Comparison of ENCODE assay signal across 9 cellular contexts in the genomic region with DNA sequence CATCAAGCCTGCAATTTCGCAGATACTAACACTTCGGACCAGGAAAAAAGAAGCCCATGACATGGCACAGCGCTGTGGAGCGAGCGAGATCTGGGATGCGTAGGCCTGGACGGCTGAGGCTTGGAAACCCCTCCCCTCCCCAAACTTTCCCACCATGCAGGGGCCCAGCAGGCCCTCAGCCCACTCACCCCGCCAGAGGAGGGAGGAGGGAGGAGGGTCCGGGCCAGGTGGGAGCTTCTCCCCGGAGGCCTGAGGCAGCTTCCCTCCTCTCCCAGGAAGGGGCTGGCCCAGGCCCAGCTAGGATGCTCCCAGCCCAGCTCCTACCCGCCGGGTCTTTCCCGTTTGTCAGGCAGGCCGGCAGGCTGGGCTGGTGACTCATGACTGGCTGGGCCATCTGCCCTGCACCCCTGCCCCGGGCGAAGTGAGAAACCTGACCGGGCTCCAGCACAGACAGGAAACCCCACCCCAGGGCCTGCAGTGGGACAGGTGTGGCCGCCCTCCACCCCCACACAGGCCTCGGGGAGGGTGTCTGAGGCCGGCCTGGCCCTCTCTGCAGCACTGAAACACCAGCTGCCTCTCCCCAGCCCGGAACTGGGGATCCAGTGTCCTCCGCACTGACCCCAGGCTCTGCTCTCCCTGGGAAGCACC. TPM values are rescaled to one million over a fixed set of nuclear protein-coding genes. Genes with fewer than 3 reads are reported as not detected.
DNase-seq lines count a peak whose midpoint lies in the region; ATAC-seq and TF ChIP-seq lines count a peak whose summit lies in the region.
"Had no signal": no experiment of that assay in that cellular context is flagged by ENCODE, and none has a peak within 500 bp of the region (broad histone marks: within the 10 kb centered on the region; RNA-seq: fewer than 3 reads in every experiment).

No MANE protein-coding gene starts in this region.

- H3K27ac ChIP-seq in 22Rv1 = peak overlapping the region; percentile 79
- H3K27ac ChIP-seq in HCT116 (ENCODE audit: low read depth, low read length) = peak overlapping the region; percentile 88
- no peak overlapping the region for H3K27ac ChIP-seq in CD8-positive, alpha-beta T cell (ENCODE audit: low read depth, low read length)

- peak overlapping the region; percentile 17 for H3K4me3 Mint-ChIP-seq in neural crest cell
- H3K4me3 Mint-ChIP-seq in CD8-positive, alpha-beta T cell = no peak overlapping the region
- H3K4me3 Mint-ChIP-seq: activated naive CD4-positive, alpha-beta T cell treated with anti-CD3 and anti-CD28 coated beads, Interleukin-2, amount 50 U/mL, for 24 hours had no signal

- no peaks in the 10 kb centered on the region for H3K36me3 ChIP-seq in HCT116 (ENCODE audit: control insufficient read depth in 1 of 2, insufficient read depth in 2 of 2, low read length in 2 of 2)
- no peaks in the 10 kb centered on the region for H3K36me3 ChIP-seq in CD8-positive, alpha-beta T cell (ENCODE audit: insufficient read depth, low read length)

- peak; percentile 71 for TF ChIP-seq POLR2A in HCT116 (IDR thresholded peaks at IDR 0.05; ENCODE audit: borderline replicate concordance, extremely low read depth, insufficient read depth, insufficient read length)

- H3K4me1 Mint-ChIP-seq in neural crest cell = peaks cover 10% of the 10 kb centered on the region
- peaks cover 3% of the 10 kb centered on the region for H3K4me1 Mint-ChIP-seq in CD8-positive, alpha-beta T cell (ENCODE audit: low read depth)
- H3K4me1 Mint-ChIP-seq: activated naive CD4-positive, alpha-beta T cell treated with anti-CD3 and anti-CD28 coated beads, Interleukin-2, amount 50 U/mL, for 24 hours had no signal

- POLR2A ChIA-PET in HCT116 (lab: Charles Lee) = interaction anchor here (0.6 to 2.2 kb wide), 16 partner anchors 16 to 189 kb away, joined by 3 to 11 read pairs (median 4); partner anchors contain the start of genes ACTG1, BAHCC1 and SLC38A10
- POLR2A ChIA-PET in CD8-positive, alpha-beta T cell (lab: Charles Lee) = no interaction called here

- no peaks in the 10 kb centered on the region for H3K36me3 Mint-ChIP-seq in neural crest cell (ENCODE audit: low read depth)
- H3K36me3 Mint-ChIP-seq in CD8-positive, alpha-beta T cell = no peaks in the 10 kb centered on the region
- H3K36me3 Mint-ChIP-seq: activated naive CD4-positive, alpha-beta T cell treated with anti-CD3 and anti-CD28 coated beads, Interleukin-2, amount 50 U/mL, for 24 hours had no signal

- no peaks in the 10 kb centered on the region for H3K9me3 ChIP-seq in HCT116 (ENCODE audit: control insufficient read depth in 1 of 2, insufficient read depth in 1 of 2, low read depth in 1 of 2, low read length in 2 of 2)
- H3K9me3 ChIP-seq in CD8-positive, alpha-beta T cell (ENCODE audit: low read length) = no peaks in the 10 kb centered on the region

- BruUV-seq in HCT116 (replicated peaks; lab: Mats Ljungman, UMichigan) = no TSS peak

- H3K27me3 ChIP-seq in HCT116 (ENCODE audit: insufficient read depth, low read length) = no peaks in the 10 kb centered on the region
- H3K27me3 ChIP-seq in CD8-positive, alpha-beta T cell (ENCODE audit: insufficient read depth, low read length) = no peaks in the 10 kb centered on the region

- peak overlapping the region; percentile 67 for H3K9ac ChIP-seq in HCT116 (ENCODE audit: low read length)

- H3K9me2 ChIP-seq in HCT116 (ENCODE audit: insufficient read depth) = no peaks in the 10 kb centered on the region

- peak overlapping the region; percentile 95 for H3K4me2 ChIP-seq in HCT116 (ENCODE audit: low read length)

- peak; percentile 91 for DNase-seq in HCT116 (ENCODE audit: low read depth, low spot score)
- peak; percentile 93 for DNase-seq in RPMI8226
- DNase-seq in fibroblast of gingiva (ENCODE audit: low read depth) = peak; percentile 81
- no peak for DNase-seq in neural crest cell (ENCODE audit: low read depth, low spot score)
- DNase-seq in CD8-positive, alpha-beta T cell = no peak
- DNase-seq in amygdala (lab: John Stamatoyannopoulos, UW) = no peak

- RAD21 ChIA-PET in HCT116 (lab: Charles Lee; ENCODE audit: low non-redundant PET in 1 of 2, low total read pairs in 2 of 2, uncharacterized antibody in 2 of 2, unreplicated experiment in 2 of 2) = interaction anchor here (0.6 to 1.5 kb wide), 5 partner anchors 20 to 100 kb away, joined by 3 to 6 read pairs (median 4); no protein-coding TSS in a partner anchor

- TF ChIP-seq CTCF in 22Rv1 (IDR thresholded peaks at IDR 0.05) = no peak
- no peak for TF ChIP-seq CTCF in HCT116 (IDR thresholded peaks at IDR 0.05 in 2 of 3, conservative IDR thresholded peaks at IDR 0.05 in 1 of 3; ENCODE audit: borderline replicate concordance in 1 of 3, insufficient read depth in 1 of 3, low read depth in 2 of 3, low read length in 2 of 3)
- TF ChIP-seq CTCF in neural crest cell (conservative IDR thresholded peaks at IDR 0.05) = no peak
- TF ChIP-seq CTCF in CD8-positive, alpha-beta T cell (IDR thresholded peaks at IDR 0.05) = no peak

- intact Hi-C loops in HCT116 (cut with micrococcal nuclease) = no loop called here
- intact Hi-C loops in CD8-positive, alpha-beta T cell (cut with DNase I, micrococcal nuclease) = no loop called here

- no peak overlapping the region for H2AFZ ChIP-seq in HCT116 (ENCODE audit: low read depth, low read length, poor library complexity, severe bottlenecking)

- ATAC-seq in HCT116 = peak; percentile 86
- no peak for ATAC-seq in GM19324 (IDR thresholded peaks at IDR 0.05; ENCODE audit: low FRiP score, unreplicated experiment)
- no peak for ATAC-seq in CD8-positive, alpha-beta T cell

- TF ChIP-seq RAD21 in HCT116 (IDR thresholded peaks at IDR 0.05; ENCODE audit: low read depth) = no peak

- H3K27me3 Mint-ChIP-seq in neural crest cell (ENCODE audit: low read depth) = peaks cover 5% of the 10 kb centered on the region
- H3K27me3 Mint-ChIP-seq in CD8-positive, alpha-beta T cell (ENCODE audit: low read depth) = peaks cover 10% of the 10 kb centered on the region
- H3K27me3 Mint-ChIP-seq: activated naive CD4-positive, alpha-beta T cell treated with anti-CD3 and anti-CD28 coated beads, Interleukin-2, amount 50 U/mL, for 24 hours had no signal

- peaks cover 46 to 55% of the 10 kb centered on the region in 2 experiments for H3K4me1 ChIP-seq in HCT116 (ENCODE audit: control insufficient read depth in 1 of 2, insufficient read depth in 2 of 2, low read length in 2 of 2)
- H3K4me1 ChIP-seq in CD8-positive, alpha-beta T cell (ENCODE audit: insufficient read depth, low read length) = no peaks in the 10 kb centered on the region

- CTCF ChIA-PET in HCT116 (lab: Charles Lee) = interaction anchor here (1.0 to 1.9 kb wide), 8 partner anchors 9 to 156 kb away, joined by 3 to 7 read pairs (median 5); partner anchors contain the start of gene BAHCC1
- CTCF ChIA-PET in CD8-positive, alpha-beta T cell (lab: Charles Lee) = no interaction called here

- H3K27ac Mint-ChIP-seq in neural crest cell (ENCODE audit: unreplicated experiment) = no peak overlapping the region
- no peak overlapping the region for H3K27ac Mint-ChIP-seq in CD8-positive, alpha-beta T cell
- H3K27ac Mint-ChIP-seq: activated naive CD4-positive, alpha-beta T cell treated with anti-CD3 and anti-CD28 coated beads, Interleukin-2, amount 50 U/mL, for 24 hours had no signal

- peak overlapping the region; percentile 48 to 55 for H3K4me3 ChIP-seq in HCT116 (replicated peaks in 1 of 2; ENCODE audit: low read depth in 1 of 2, low read length in 2 of 2)
- H3K4me3 ChIP-seq in CD8-positive, alpha-beta T cell (ENCODE audit: low read depth, low read length) = no peak overlapping the region

- H3K79me2 ChIP-seq in HCT116 (ENCODE audit: insufficient read depth, low read length) = no peaks in the 10 kb centered on the region

- H3K9me3 Mint-ChIP-seq in neural crest cell = no peaks in the 10 kb centered on the region
- H3K9me3 Mint-ChIP-seq in CD8-positive, alpha-beta T cell = no peaks in the 10 kb centered on the region
- H3K9me3 Mint-ChIP-seq: activated naive CD4-positive, alpha-beta T cell treated with anti-CD3 and anti-CD28 coated beads, Interleukin-2, amount 50 U/mL, for 24 hours had no signal

- no peaks in the 10 kb centered on the region for H4K20me1 ChIP-seq in HCT116 (ENCODE audit: insufficient read depth)

TF ChIP-seq in HCT116, 20 proteins besides CTCF, POLR2A, EP300 and RAD21:
- TF ChIP-seq TCF7L2 (IDR thresholded peaks at IDR 0.05; ENCODE audit: borderline replicate concordance, extremely low read depth, insufficient read depth, insufficient read length) (peak; percentile 60), ATF3 (IDR thresholded peaks at IDR 0.05) (no peak), CBX3 (IDR thresholded peaks at IDR 0.05; ENCODE audit: low read depth) (no peak), POLR2AphosphoS5 (IDR thresholded peaks at IDR 0.05; ENCODE audit: low read depth, low read length) (peak; percentile 92), YY1 (IDR thresholded peaks at IDR 0.05; ENCODE audit: extremely low read depth, insufficient replicate concordance, low read depth, low read length) (peak; percentile 79), ZFX (IDR thresholded peaks at IDR 0.05) (peak; percentile 83; the same call in 1 of the 2 replicates)
- TF ChIP-seq, protein P1, sequence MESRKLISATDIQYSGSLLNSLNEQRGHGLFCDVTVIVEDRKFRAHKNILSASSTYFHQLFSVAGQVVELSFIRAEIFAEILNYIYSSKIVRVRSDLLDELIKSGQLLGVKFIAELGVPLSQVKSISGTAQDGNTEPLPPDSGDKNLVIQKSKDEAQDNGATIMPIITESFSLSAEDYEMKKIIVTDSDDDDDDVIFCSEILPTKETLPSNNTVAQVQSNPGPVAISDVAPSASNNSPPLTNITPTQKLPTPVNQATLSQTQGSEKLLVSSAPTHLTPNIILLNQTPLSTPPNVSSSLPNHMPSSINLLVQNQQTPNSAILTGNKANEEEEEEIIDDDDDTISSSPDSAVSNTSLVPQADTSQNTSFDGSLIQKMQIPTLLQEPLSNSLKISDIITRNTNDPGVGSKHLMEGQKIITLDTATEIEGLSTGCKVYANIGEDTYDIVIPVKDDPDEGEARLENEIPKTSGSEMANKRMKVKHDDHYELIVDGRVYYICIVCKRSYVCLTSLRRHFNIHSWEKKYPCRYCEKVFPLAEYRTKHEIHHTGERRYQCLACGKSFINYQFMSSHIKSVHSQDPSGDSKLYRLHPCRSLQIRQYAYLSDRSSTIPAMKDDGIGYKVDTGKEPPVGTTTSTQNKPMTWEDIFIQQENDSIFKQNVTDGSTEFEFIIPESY (IDR thresholded peaks at IDR 0.05; ENCODE audit: extremely low read depth, insufficient replicate concordance, low read length) = peak; percentile 86

RNA-seq across cellular contexts. Expression of gene SLC38A10, which starts 34.3 kb away (rescaled TPM):
- total RNA-seq in HCT116 (2021; ENCODE audit: unreplicated experiment) (109 TPM), neural crest cell (59.6 and 63.3 TPM in 2 replicates)
- 75.0 and 96.2 TPM in 2 replicates for polyA plus RNA-seq in HCT116 (2012)
- 10 to 100 TPM; 16.1 to 17.4 TPM for total RNA-seq in CD8-positive, alpha-beta T cell

Comparison
In these comparisons a context has a peak if more than half of its experiments do, and no peak if none do; other contexts are left out.
1. DNase-seq: peak in HCT116 (single experiment), RPMI8226 (single experiment) and fibroblast of gingiva (single experiment); none in neural crest cell (single experiment), CD8-positive, alpha-beta T cell (0 of 7) and amygdala (0 of 56).